Comparison of ENCODE assay signal across 14 cellular contexts in genomic region chr12:78149459-78149858, GRCh38.
A peak's percentile ranks its signal among the peaks of the same experiment; 100 is the strongest.
DNase-seq lines count a peak whose midpoint lies in the region; ATAC-seq and TF ChIP-seq lines count a peak whose summit lies in the region.
"Had no signal": no experiment of that assay in that cellular context is flagged by ENCODE, and none has a peak within 500 bp of the region (broad histone marks: within the 10 kb centered on the region; RNA-seq: fewer than 3 reads in every experiment).

No MANE protein-coding gene starts in this region.

- H3K79me2 ChIP-seq in GM23248 (ENCODE audit: insufficient read depth): no peaks in the 10 kb centered on the region

- no peak overlapping the region for H2AFZ ChIP-seq in GM23248

- 67 to 72% methylated on average over 2 of the region's 2 CpGs for WGBS in GM23248 (ENCODE audit: low coverage in 1 of 2, low lambda C conversion rate in 2 of 2, missing lambda C conversion rate in 2 of 2), 2 experiments

- no peak overlapping the region for H3K27ac ChIP-seq in right atrium auricular region
- no peak overlapping the region for H3K27ac ChIP-seq in GM23248
- H3K27ac ChIP-seq: ovary had no signal

- H4K20me1 ChIP-seq in GM23248 (ENCODE audit: insufficient read depth): no peaks in the 10 kb centered on the region

- H3K4me1 Mint-ChIP-seq in brain: peaks cover 39% of the 10 kb centered on the region
- H3K4me1 Mint-ChIP-seq: activated naive CD4-positive, alpha-beta T cell treated with anti-CD3 and anti-CD28 coated beads, Interleukin-2, amount 50 U/mL, for 24 hours had no signal

- H3K4me3 ChIP-seq in right atrium auricular region (no peak overlapping the region), GM23248 (no peak overlapping the region)
- H3K4me3 ChIP-seq: ovary had no signal

- TF ChIP-seq CTCF in right atrium auricular region (IDR thresholded peaks at IDR 0.05) (no peak), brain (conservative IDR thresholded peaks at IDR 0.05) (no peak)

- H3K4me1 ChIP-seq in right atrium auricular region: no peaks in the 10 kb centered on the region
- H3K4me1 ChIP-seq in GM23248 (ENCODE audit: insufficient read depth): no peaks in the 10 kb centered on the region

- H3K36me3 Mint-ChIP-seq in brain: no peaks in the 10 kb centered on the region
- H3K36me3 Mint-ChIP-seq: activated naive CD4-positive, alpha-beta T cell treated with anti-CD3 and anti-CD28 coated beads, Interleukin-2, amount 50 U/mL, for 24 hours had no signal

- H3K9me3 ChIP-seq in right atrium auricular region (no peaks in the 10 kb centered on the region), GM23248 (ENCODE audit: low read depth) (no peaks in the 10 kb centered on the region)
- H3K9me3 ChIP-seq: ovary had no signal

- in situ Hi-C loops in GM23248 (cut with MboI): no loop called here

- H3K27me3 ChIP-seq in right atrium auricular region (no peaks in the 10 kb centered on the region), GM23248 (replicated peaks; ENCODE audit: insufficient read depth) (no peaks in the 10 kb centered on the region)
- H3K27me3 ChIP-seq: ovary had no signal

- no peaks in the 10 kb centered on the region for H3K9me3 Mint-ChIP-seq in brain
- H3K9me3 Mint-ChIP-seq: activated naive CD4-positive, alpha-beta T cell treated with anti-CD3 and anti-CD28 coated beads, Interleukin-2, amount 50 U/mL, for 24 hours had no signal

- peaks cover 7% of the 10 kb centered on the region for H3F3A ChIP-seq in GM23248 (ENCODE audit: insufficient read depth)

- H3K9me2 ChIP-seq in GM23248 (ENCODE audit: insufficient read depth): no peaks in the 10 kb centered on the region

- DNase-seq in Right ventricle myocardium superior: no peak
- no peak for DNase-seq in right atrium auricular region (ENCODE audit: low spot score)
- peak; percentile 95 for DNase-seq in NCI-H2171 treated with DMSO at 0.1 percent for 48 hours (lab: John Stamatoyannopoulos, UW)
- peak; percentile 50 for DNase-seq in superior temporal gyrus (ENCODE audit: extremely low spot score)
- DNase-seq in NOMO-1 treated with DMSO at 0.1 percent for 48 hours (lab: John Stamatoyannopoulos, UW; ENCODE audit: unreplicated experiment): no peak
- DNase-seq in GM23248: no peak
- DNase-seq: activated CD4-positive, CD25-positive, alpha-beta regulatory T cell treated with anti-CD3 and anti-CD28 coated beads, Interleukin-2, amount 50 U/mL, for 72 hours; kidney; midbrain; MM.1S; ovary had no signal

- H3K36me3 ChIP-seq in right atrium auricular region: no peaks in the 10 kb centered on the region
- H3K36me3 ChIP-seq in GM23248 (ENCODE audit: low read depth): peaks cover 18% of the 10 kb centered on the region
- H3K36me3 ChIP-seq: ovary had no signal

- intact Hi-C loops in Right ventricle myocardium superior (cut with DNase I): loop anchor here (10.0 kb wide), 1 partner anchor 1025 kb away; no protein-coding TSS in a partner anchor

- ATAC-seq in Right ventricle myocardium superior (ENCODE audit: poor library complexity) (peak; percentile 31), GM21423 (IDR thresholded peaks at IDR 0.05; ENCODE audit: unreplicated experiment) (no peak)

- no peaks in the 10 kb centered on the region for H3K27me3 Mint-ChIP-seq in brain

- H3K9ac ChIP-seq in GM23248: no peak overlapping the region

- H3K4me2 ChIP-seq in GM23248 (ENCODE audit: unreplicated experiment): no peak overlapping the region

- H3K4me3 Mint-ChIP-seq in brain: peak overlapping the region in 2 of 5 experiments; percentile 47 to 58
- H3K4me3 Mint-ChIP-seq: activated naive CD4-positive, alpha-beta T cell treated with anti-CD3 and anti-CD28 coated beads, Interleukin-2, amount 50 U/mL, for 24 hours had no signal

- H3K27ac Mint-ChIP-seq in brain: peak overlapping the region; percentile 54 to 93 (median 89)
- H3K27ac Mint-ChIP-seq: activated naive CD4-positive, alpha-beta T cell treated with anti-CD3 and anti-CD28 coated beads, Interleukin-2, amount 50 U/mL, for 24 hours had no signal

Comparison
In these comparisons a context has a peak if more than half of its experiments do, and no peak if none do; other contexts are left out.
1. DNase-seq: peak in NCI-H2171 treated with DMSO at 0.1 percent for 48 hours (single experiment) and superior temporal gyrus (single experiment); none in Right ventricle myocardium superior (single experiment), right atrium auricular region (single experiment), NOMO-1 treated with DMSO at 0.1 percent for 48 hours (single experiment) and GM23248 (single experiment).